ENCODE assay signal across 15 cellular contexts in the genomic region with DNA sequence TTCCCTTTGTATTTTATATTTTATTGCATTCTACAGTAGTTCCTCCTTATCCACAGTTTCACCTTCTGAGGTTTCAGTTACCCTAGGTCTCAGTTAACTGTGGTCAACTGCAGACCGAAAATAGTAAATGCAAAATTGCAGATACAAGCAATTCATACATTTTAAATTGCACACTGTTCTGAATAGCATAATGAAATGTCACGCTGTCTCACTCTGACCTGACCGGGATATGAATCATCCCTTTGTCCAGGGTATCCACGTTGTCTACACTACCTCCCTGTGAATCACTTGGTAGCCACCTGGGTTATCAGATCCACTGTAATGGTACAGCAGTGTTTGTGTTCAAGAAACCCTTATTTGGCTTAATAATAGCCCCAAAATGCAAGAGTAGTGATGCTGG.
A peak's percentile ranks its signal among the peaks of the same experiment; 100 is the strongest.
DNase-seq lines count a peak whose midpoint lies in the region; FAIRE-seq and TF ChIP-seq lines count a peak whose summit lies in the region.
"Had no signal": no experiment of that assay in that cellular context is flagged by ENCODE, and none has a peak within 500 bp of the region (broad histone marks: within the 10 kb centered on the region; RNA-seq: fewer than 3 reads in every experiment).

No MANE protein-coding gene starts in this region.

- H2AFZ ChIP-seq in astrocyte (ENCODE audit: low read depth, low read length), result no peak overlapping the region

- no peaks in the 10 kb centered on the region for H3K36me3 Mint-ChIP-seq in astrocyte (ENCODE audit: low read depth, unreplicated experiment)

- H3K27ac Mint-ChIP-seq in astrocyte (ENCODE audit: unreplicated experiment), result no peak overlapping the region
- H3K27ac Mint-ChIP-seq: progenitor cell of endocrine pancreas had no signal

- H3K27me3 ChIP-seq in astrocyte (ENCODE audit: insufficient read depth, low read length) (no peaks in the 10 kb centered on the region), MG63 (no peaks in the 10 kb centered on the region), esophagus muscularis mucosa (no peaks in the 10 kb centered on the region)

- no peaks in the 10 kb centered on the region for H4K20me1 ChIP-seq in astrocyte (ENCODE audit: insufficient read depth, low read length)

- H3K4me3 ChIP-seq in astrocyte (ENCODE audit: insufficient read depth, low read depth, low read length) (no peak overlapping the region), MG63 (no peak overlapping the region), esophagus muscularis mucosa (no peak overlapping the region)

- no peaks in the 10 kb centered on the region for H3K36me3 ChIP-seq in astrocyte (ENCODE audit: insufficient read depth, low read length)
- no peaks in the 10 kb centered on the region for H3K36me3 ChIP-seq in MG63
- H3K36me3 ChIP-seq in esophagus muscularis mucosa, result peaks cover 0 to 5% (median 0%) of the 10 kb centered on the region in 4 donors

- intact Hi-C loops in esophagus muscularis mucosa (cut with DNase I), result no loop called here

- peak overlapping the region; percentile 51 for H3K4me2 ChIP-seq in astrocyte (ENCODE audit: low read length)

- peak; percentile 82 for DNase-seq in ELR (ENCODE audit: low read depth)
- DNase-seq in NCI-H146 (lab: John Stamatoyannopoulos, UW), result peak; percentile 64
- peak; percentile 73 for DNase-seq in astrocyte (ENCODE audit: low read depth)
- peak; percentile 60 for DNase-seq in iris pigment epithelial cell (ENCODE audit: low read depth)
- DNase-seq in NCI-H1417 treated with DMSO at 0.1 percent for 48 hours (lab: John Stamatoyannopoulos, UW), result no peak
- no peak for DNase-seq in inferior parietal cortex (ENCODE audit: extremely low spot score)
- no peak for DNase-seq in MG63
- DNase-seq in esophagus muscularis mucosa (ENCODE audit: extremely low spot score), result no peak
- DNase-seq: activated CD4-positive, alpha-beta T cell treated with anti-CD3 and anti-CD28 coated beads, Interleukin-2, amount 50 U/mL, for 4 hours; amygdala; NCI-H1092 treated with DMSO at 0.1 percent for 48 hours; NCI-H446; T-helper 9 cell had no signal

- no peaks in the 10 kb centered on the region for H3K27me3 Mint-ChIP-seq in astrocyte (ENCODE audit: low read depth, unreplicated experiment)
- H3K27me3 Mint-ChIP-seq: progenitor cell of endocrine pancreas had no signal

- 78% methylated on average over 4 of the region's 4 CpGs for WGBS in esophagus muscularis mucosa

- H3K4me3 Mint-ChIP-seq in astrocyte (ENCODE audit: unreplicated experiment), result no peak overlapping the region

- peaks cover 13% of the 10 kb centered on the region for H3K4me1 Mint-ChIP-seq in astrocyte (ENCODE audit: low read depth, unreplicated experiment)

- H3K9me3 Mint-ChIP-seq in astrocyte (ENCODE audit: unreplicated experiment), result no peaks in the 10 kb centered on the region

- H3K79me2 ChIP-seq in astrocyte (ENCODE audit: insufficient read depth, low read length), result no peaks in the 10 kb centered on the region

- H3K9ac ChIP-seq in astrocyte (ENCODE audit: low read length), result no peak overlapping the region

- TF ChIP-seq CTCF in astrocyte (IDR thresholded peaks at IDR 0.05; ENCODE audit: insufficient read depth, low read depth, low read length) (no peak), esophagus muscularis mucosa (IDR thresholded peaks at IDR 0.05) (no peak)

- H3K4me1 ChIP-seq in astrocyte (ENCODE audit: insufficient read depth, low read length) (peaks cover 11% of the 10 kb centered on the region), esophagus muscularis mucosa (no peaks in the 10 kb centered on the region)

- H3K27ac ChIP-seq in astrocyte (ENCODE audit: low read depth, low read length), result no peak overlapping the region
- no peak overlapping the region for H3K27ac ChIP-seq in esophagus muscularis mucosa (replicated peaks in 1 of 4)

- TF ChIP-seq EP300 in esophagus muscularis mucosa (IDR thresholded peaks at IDR 0.05), result no peak

- no peaks in the 10 kb centered on the region for H3K9me3 ChIP-seq in astrocyte (ENCODE audit: insufficient read depth, low read depth, low read length)
- no peaks in the 10 kb centered on the region for H3K9me3 ChIP-seq in MG63
- no peaks in the 10 kb centered on the region for H3K9me3 ChIP-seq in esophagus muscularis mucosa

- TF ChIP-seq POLR2A in esophagus muscularis mucosa (IDR thresholded peaks at IDR 0.05; ENCODE audit: low read depth), result no peak

- no peak for FAIRE-seq in astrocyte (lab: Jason Lieb, UNC)
- FAIRE-seq: frontal cortex had no signal

Comparison
In these comparisons a context has a peak if more than half of its experiments do, and no peak if none do; other contexts are left out.
1. DNase-seq: peak in ELR (single experiment), NCI-H146 (single experiment), astrocyte (single experiment) and iris pigment epithelial cell (single experiment); none in NCI-H1417 treated with DMSO at 0.1 percent for 48 hours (single experiment), inferior parietal cortex (single experiment), MG63 (single experiment) and esophagus muscularis mucosa (single experiment).